Comparison of ENCODE assay signal across 3 cellular contexts in the genomic region with DNA sequence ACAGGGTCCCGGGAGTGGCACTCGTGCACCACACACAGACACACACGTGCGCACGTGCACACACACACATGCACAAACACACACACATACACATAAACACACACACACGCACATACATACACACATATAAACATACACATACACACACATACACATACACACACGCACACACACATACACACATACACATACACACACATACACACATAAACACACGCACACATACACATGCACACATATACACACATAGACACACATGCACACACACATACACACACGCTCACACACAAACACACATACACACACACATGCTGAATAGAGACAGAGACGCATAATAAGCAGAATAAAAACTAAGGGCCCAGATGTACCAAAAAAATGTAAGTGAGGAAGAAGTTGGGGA.
TF ChIP-seq lines count a peak whose summit lies in the region.

No MANE protein-coding gene starts in this region.

TF ChIP-seq in GM12891, 5 proteins besides CTCF, POLR2A, EP300 and RAD21:
- TF ChIP-seq POU2F2 (IDR thresholded peaks at IDR 0.05; ENCODE audit: low read depth, low read length) (no peak), SPI1 (IDR thresholded peaks at IDR 0.05; ENCODE audit: low read depth, low read length) (no peak), PAX5 (IDR thresholded peaks at IDR 0.05; ENCODE audit: insufficient read depth, low read length, severe bottlenecking) (no peak), POLR2AphosphoS5 (IDR thresholded peaks at IDR 0.05; ENCODE audit: low read depth, low read length) (no peak), TAF1 (IDR thresholded peaks at IDR 0.05; ENCODE audit: low read depth, low read length) (no peak)
TF ChIP-seq in GM12891: peak in this region for 0.

TF ChIP-seq in IMR-90, 13 proteins besides CTCF, POLR2A, EP300 and RAD21:
- TF ChIP-seq MAFK (IDR thresholded peaks at IDR 0.05; ENCODE audit: low read depth, low read length) (no peak), CEBPB (IDR thresholded peaks at IDR 0.05; ENCODE audit: low read depth, low read length) (no peak), MAZ (IDR thresholded peaks at IDR 0.05; ENCODE audit: borderline replicate concordance, low read depth, low read length) (no peak), NFE2L2 (IDR thresholded peaks at IDR 0.05; ENCODE audit: low read depth, low read length) (no peak), SMC3 (IDR thresholded peaks at IDR 0.05; ENCODE audit: low read depth, low read length) (no peak), RFX5 (IDR thresholded peaks at IDR 0.05; ENCODE audit: low read depth, low read length) (no peak), MXI1 (IDR thresholded peaks at IDR 0.05; ENCODE audit: borderline replicate concordance, low read depth, low read length) (no peak), FOS (IDR thresholded peaks at IDR 0.05; ENCODE audit: low read depth, low read length) (no peak), CHD1 (IDR thresholded peaks at IDR 0.05; ENCODE audit: low read depth, low read length) (no peak), RCOR1 (IDR thresholded peaks at IDR 0.05; ENCODE audit: insufficient replicate concordance, low read length) (no peak), BHLHE40 (IDR thresholded peaks at IDR 0.05; ENCODE audit: low read depth, low read length) (no peak)
- TF ChIP-seq, protein P1, sequence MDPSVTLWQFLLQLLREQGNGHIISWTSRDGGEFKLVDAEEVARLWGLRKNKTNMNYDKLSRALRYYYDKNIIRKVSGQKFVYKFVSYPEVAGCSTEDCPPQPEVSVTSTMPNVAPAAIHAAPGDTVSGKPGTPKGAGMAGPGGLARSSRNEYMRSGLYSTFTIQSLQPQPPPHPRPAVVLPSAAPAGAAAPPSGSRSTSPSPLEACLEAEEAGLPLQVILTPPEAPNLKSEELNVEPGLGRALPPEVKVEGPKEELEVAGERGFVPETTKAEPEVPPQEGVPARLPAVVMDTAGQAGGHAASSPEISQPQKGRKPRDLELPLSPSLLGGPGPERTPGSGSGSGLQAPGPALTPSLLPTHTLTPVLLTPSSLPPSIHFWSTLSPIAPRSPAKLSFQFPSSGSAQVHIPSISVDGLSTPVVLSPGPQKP (IDR thresholded peaks at IDR 0.05; ENCODE audit: borderline replicate concordance, low read depth, low read length): no peak
- TF ChIP-seq, protein P2, sequence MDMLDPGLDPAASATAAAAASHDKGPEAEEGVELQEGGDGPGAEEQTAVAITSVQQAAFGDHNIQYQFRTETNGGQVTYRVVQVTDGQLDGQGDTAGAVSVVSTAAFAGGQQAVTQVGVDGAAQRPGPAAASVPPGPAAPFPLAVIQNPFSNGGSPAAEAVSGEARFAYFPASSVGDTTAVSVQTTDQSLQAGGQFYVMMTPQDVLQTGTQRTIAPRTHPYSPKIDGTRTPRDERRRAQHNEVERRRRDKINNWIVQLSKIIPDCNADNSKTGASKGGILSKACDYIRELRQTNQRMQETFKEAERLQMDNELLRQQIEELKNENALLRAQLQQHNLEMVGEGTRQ (IDR thresholded peaks at IDR 0.05; ENCODE audit: low read depth, low read length): no peak

TF ChIP-seq in GM12878, 131 proteins besides CTCF, POLR2A, EP300 and RAD21:
- no peak for TF ChIP-seq LARP7 (IDR thresholded peaks at IDR 0.05)
- TF ChIP-seq, protein P3, sequence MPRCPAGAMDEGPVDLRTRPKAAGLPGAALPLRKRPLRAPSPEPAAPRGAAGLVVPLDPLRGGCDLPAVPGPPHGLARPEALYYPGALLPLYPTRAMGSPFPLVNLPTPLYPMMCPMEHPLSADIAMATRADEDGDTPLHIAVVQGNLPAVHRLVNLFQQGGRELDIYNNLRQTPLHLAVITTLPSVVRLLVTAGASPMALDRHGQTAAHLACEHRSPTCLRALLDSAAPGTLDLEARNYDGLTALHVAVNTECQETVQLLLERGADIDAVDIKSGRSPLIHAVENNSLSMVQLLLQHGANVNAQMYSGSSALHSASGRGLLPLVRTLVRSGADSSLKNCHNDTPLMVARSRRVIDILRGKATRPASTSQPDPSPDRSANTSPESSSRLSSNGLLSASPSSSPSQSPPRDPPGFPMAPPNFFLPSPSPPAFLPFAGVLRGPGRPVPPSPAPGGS (IDR thresholded peaks at IDR 0.05; ENCODE audit: borderline replicate concordance, insufficient read depth, low read depth, low read length, poor library complexity, severe bottlenecking): peak; percentile 40
